In genomic region chr9:133991211-133991921, GRCh38 we compare ENCODE assay signal across 8 cellular contexts. TPM values are rescaled to one million over a fixed set of nuclear protein-coding genes. Genes with fewer than 3 reads are reported as not detected.
DNase-seq lines count a peak whose midpoint lies in the region; ATAC-seq and TF ChIP-seq lines count a peak whose summit lies in the region.

No MANE protein-coding gene starts in this region.

- no peaks in the 10 kb centered on the region for H3K36me3 ChIP-seq in left ventricle myocardium inferior
- no peaks in the 10 kb centered on the region for H3K36me3 ChIP-seq in skeletal muscle satellite cell (ENCODE audit: insufficient read depth, low read length)

- intact Hi-C loops in left ventricle myocardium inferior (cut with micrococcal nuclease) = loop anchor here (5.0 kb wide), 1 partner anchor 199 kb away; no protein-coding TSS in a partner anchor

- peak; percentile 3 for ATAC-seq in HG02763 (IDR thresholded peaks at IDR 0.05; ENCODE audit: unreplicated experiment)
- ATAC-seq in omental fat pad (ENCODE audit: low FRiP score) = no peak

- H3K27me3 ChIP-seq in left ventricle myocardium inferior (ENCODE audit: low read depth) = peaks cover 11% of the 10 kb centered on the region
- H3K27me3 ChIP-seq in skeletal muscle satellite cell (ENCODE audit: control insufficient read depth, insufficient read depth, low read length) = peaks cover 3% of the 10 kb centered on the region

- DNase-seq in left ventricle myocardium inferior = no peak
- DNase-seq in omental fat pad (ENCODE audit: low spot score) = no peak
- no peak for DNase-seq in mucosa of gallbladder (ENCODE audit: low spot score)
- DNase-seq in NCI-H1436 (lab: John Stamatoyannopoulos, UW) = no peak

- H3K4me2 ChIP-seq in skeletal muscle satellite cell (ENCODE audit: low read length) = peak overlapping the region; percentile 98

- peak overlapping the region; percentile 94 for H3K9ac ChIP-seq in skeletal muscle satellite cell (ENCODE audit: low read depth, low read length)

- H3K27ac ChIP-seq in left ventricle myocardium inferior (replicated peaks) = peak overlapping the region; percentile 93

- no peaks in the 10 kb centered on the region for H3K9me3 ChIP-seq in left ventricle myocardium inferior (replicated peaks)
- H3K9me3 ChIP-seq in skeletal muscle satellite cell (replicated peaks; ENCODE audit: low read length) = no peaks in the 10 kb centered on the region

- peaks cover 35% of the 10 kb centered on the region for H3K4me1 ChIP-seq in left ventricle myocardium inferior
- peaks cover 27% of the 10 kb centered on the region for H3K4me1 ChIP-seq in skeletal muscle satellite cell (ENCODE audit: control insufficient read depth, insufficient read depth, low read length)

- TF ChIP-seq CTCF in GM12875 (IDR thresholded peaks at IDR 0.05; ENCODE audit: borderline replicate concordance, insufficient read depth, low read depth, low read length) = no peak
- no peak for TF ChIP-seq CTCF in WI38 (IDR thresholded peaks at IDR 0.05; ENCODE audit: low read depth, low read length)
- no peak for TF ChIP-seq CTCF in left ventricle myocardium inferior (IDR thresholded peaks at IDR 0.05; ENCODE audit: borderline replicate concordance)
- no peak for TF ChIP-seq CTCF in omental fat pad (IDR thresholded peaks at IDR 0.05)

- H3K4me3 ChIP-seq in GM12875 (ENCODE audit: low read depth, low read length) = peak overlapping the region; percentile 64
- peak overlapping the region; percentile 79 for H3K4me3 ChIP-seq in WI38 (ENCODE audit: low read depth, low read length)
- peak overlapping the region; percentile 70 for H3K4me3 ChIP-seq in left ventricle myocardium inferior
- H3K4me3 ChIP-seq in skeletal muscle satellite cell (ENCODE audit: low read length) = peak overlapping the region; percentile 99

RNA-seq across cellular contexts. Expression of gene VAV2, which starts 0.8 kb away (rescaled TPM):
- total RNA-seq in left ventricle myocardium inferior (4.1 TPM), omental fat pad (10 to 100 TPM in 1 of 4 donors, 1 to 10 TPM in 3; 4.0 to 10.9 (median 6.2) TPM), mucosa of gallbladder (64.4 TPM)
- 10.9 and 12.9 TPM in 2 replicates for total RNA-seq in skeletal muscle satellite cell (2012; rRNA removed)

RNA-seq across cellular contexts. Expression of gene BRD3OS, which starts 33.9 kb away (rescaled TPM):
- 5.7 TPM for total RNA-seq in left ventricle myocardium inferior
- total RNA-seq in skeletal muscle satellite cell (2012; rRNA removed) = 17.3 and 19.5 TPM in 2 replicates
- 10 to 100 TPM in 2 of 4 donors, 1 to 10 TPM in 2; 8.8 to 18.3 (median 12.9) TPM for total RNA-seq in omental fat pad
- 31.0 TPM for total RNA-seq in mucosa of gallbladder
